In genomic region chr1:109383850-109384249, GRCh38 we compare ENCODE assay signal across 1 cellular context.
TF ChIP-seq lines count a peak whose summit lies in the region.

No MANE protein-coding gene starts in this region.

TF ChIP-seq in K562, 482 proteins besides CTCF, POLR2A, EP300 and RAD21 (continued from another document and continues in another):
- TF ChIP-seq NFE2L1 (tag; IDR thresholded peaks at IDR 0.05; ENCODE audit: borderline replicate concordance, low read depth) = peak; percentile 72
- no peak for TF ChIP-seq ZNF407 (IDR thresholded peaks at IDR 0.05; ENCODE audit: low read depth)
- TF ChIP-seq MLLT1 (IDR thresholded peaks at IDR 0.05) = no peak
- TF ChIP-seq UBTF (IDR thresholded peaks at IDR 0.05; ENCODE audit: borderline replicate concordance in 1 of 2, low read depth in 2 of 2, low read length in 2 of 2) = no peak
- TF ChIP-seq ATF7 (IDR thresholded peaks at IDR 0.05) = no peak
- no peak for TF ChIP-seq ZKSCAN3 (CRISPR knock-in tag; IDR thresholded peaks at IDR 0.05)
- TF ChIP-seq ZNF589 (CRISPR knock-in tag; IDR thresholded peaks at IDR 0.05; ENCODE audit: low read depth) = 0 out of 2 replicates have a peak, but pooled peaks have one; percentile 43
- peak; percentile 95 for TF ChIP-seq MAFG (tag; conservative IDR thresholded peaks at IDR 0.05)
- no peak for TF ChIP-seq ZNF785 (CRISPR knock-in tag; IDR thresholded peaks at IDR 0.05)
- no peak for TF ChIP-seq MEIS2 (IDR thresholded peaks at IDR 0.05; ENCODE audit: partially characterized antibody)
- no peak for TF ChIP-seq LCOR (CRISPR knock-in tag; IDR thresholded peaks at IDR 0.05)
- TF ChIP-seq ZFP30 (CRISPR knock-in tag; IDR thresholded peaks at IDR 0.05; ENCODE audit: borderline replicate concordance) = no peak
- no peak for TF ChIP-seq ZNF740 (CRISPR knock-in tag; IDR thresholded peaks at IDR 0.05)
- no peak for TF ChIP-seq ZNF740 (tag; IDR thresholded peaks at IDR 0.05)
- no peak for TF ChIP-seq STAT5B (CRISPR knock-in tag; IDR thresholded peaks at IDR 0.05)
- TF ChIP-seq BRD9 (IDR thresholded peaks at IDR 0.05; ENCODE audit: low read depth, partially characterized antibody) = no peak
- TF ChIP-seq REST (CRISPR knock-in tag; IDR thresholded peaks at IDR 0.05; ENCODE audit: low read depth) = no peak
- TF ChIP-seq MBD2 (IDR thresholded peaks at IDR 0.05; ENCODE audit: borderline replicate concordance, low read depth) = no peak
- TF ChIP-seq PYGO2 (tag; IDR thresholded peaks at IDR 0.05) = no peak
- TF ChIP-seq ZBTB2 (IDR thresholded peaks at IDR 0.05) = no peak
- TF ChIP-seq RFX5 (IDR thresholded peaks at IDR 0.05; ENCODE audit: low read depth, low read length) = no peak
- TF ChIP-seq ZNF75A (CRISPR knock-in tag; IDR thresholded peaks at IDR 0.05) = no peak
- no peak for TF ChIP-seq RAD51 (IDR thresholded peaks at IDR 0.05; ENCODE audit: borderline replicate concordance, low read depth)
- TF ChIP-seq SMARCC2 (IDR thresholded peaks at IDR 0.05; ENCODE audit: low read depth) = peak; percentile 31; the same call in 1 of the 2 replicates
- TF ChIP-seq POLR2AphosphoS2 (IDR thresholded peaks at IDR 0.05; ENCODE audit: low read length) = no peak
- TF ChIP-seq DIDO1 (tag; IDR thresholded peaks at IDR 0.05; ENCODE audit: low read depth) = no peak
- TF ChIP-seq ZNF24 (IDR thresholded peaks at IDR 0.05) = no peak
- TF ChIP-seq KAT8 (IDR thresholded peaks at IDR 0.05; ENCODE audit: low read depth) = no peak
- no peak for TF ChIP-seq CBX2 (IDR thresholded peaks at IDR 0.05; ENCODE audit: insufficient read depth, low read length, poor library complexity, severe bottlenecking)
- TF ChIP-seq NRF1 (conservative IDR thresholded peaks at IDR 0.05 in 1 of 2, IDR thresholded peaks at IDR 0.05 in 1 of 2) = no peak
- TF ChIP-seq PML (IDR thresholded peaks at IDR 0.05; ENCODE audit: low read length) = no peak
- TF ChIP-seq RHOXF2B (CRISPR knock-in tag; conservative IDR thresholded peaks at IDR 0.05) = no peak
- no peak for TF ChIP-seq NFIX (CRISPR knock-in tag; IDR thresholded peaks at IDR 0.05; ENCODE audit: low read depth)
- no peak for TF ChIP-seq KLF6 (CRISPR knock-in tag; IDR thresholded peaks at IDR 0.05; ENCODE audit: borderline replicate concordance)
- no peak for TF ChIP-seq FOXA1 (IDR thresholded peaks at IDR 0.05; ENCODE audit: borderline replicate concordance)
- TF ChIP-seq C11orf30 (IDR thresholded peaks at IDR 0.05; ENCODE audit: low read depth) = peak; percentile 97
- no peak for TF ChIP-seq KDM2B (CRISPR knock-in tag; IDR thresholded peaks at IDR 0.05)
- TF ChIP-seq ZNF3 (CRISPR knock-in tag; IDR thresholded peaks at IDR 0.05) = no peak
- peak; percentile 67; the same call in 1 of the 2 replicates for TF ChIP-seq SMARCA4 (IDR thresholded peaks at IDR 0.05)
- TF ChIP-seq SRSF3 (IDR thresholded peaks at IDR 0.05; ENCODE audit: insufficient read depth, low read length) = no peak
- no peak for TF ChIP-seq CHAMP1 (IDR thresholded peaks at IDR 0.05)
- no peak for TF ChIP-seq IRF2 (CRISPR knock-in tag; IDR thresholded peaks at IDR 0.05)
- no peak for TF ChIP-seq ZBTB26 (CRISPR knock-in tag; IDR thresholded peaks at IDR 0.05)
- TF ChIP-seq SRF (CRISPR knock-in tag; IDR thresholded peaks at IDR 0.05) = no peak
- no peak for TF ChIP-seq TBP (optimal IDR thresholded peaks at IDR 0.05; ENCODE audit: low read depth, low read length)
